ENCODE assay signal across 1 cellular context in genomic region chr7:73612598-73613269, GRCh38.
A peak's percentile ranks its signal among the peaks of the same experiment; 100 is the strongest.
TF ChIP-seq lines count a peak whose summit lies in the region.

No MANE protein-coding gene starts in this region.

TF ChIP-seq in HepG2, 621 proteins besides CTCF, POLR2A, EP300 and RAD21 (continued from another document and continues in another):
- peak; percentile 74 for TF ChIP-seq ZBTB2 (CRISPR knock-in tag; IDR thresholded peaks at IDR 0.05; ENCODE audit: low read depth)
- TF ChIP-seq REL (CRISPR knock-in tag; conservative IDR thresholded peaks at IDR 0.05), result no peak
- peak; percentile 45; the same call in 1 of the 2 replicates for TF ChIP-seq MNT (IDR thresholded peaks at IDR 0.05)
- no peak for TF ChIP-seq ZNF446 (CRISPR knock-in tag; IDR thresholded peaks at IDR 0.05)
- no peak for TF ChIP-seq ZNF737 (CRISPR knock-in tag; IDR thresholded peaks at IDR 0.05; ENCODE audit: borderline replicate concordance)
- peak; percentile 75 for TF ChIP-seq MED8 (CRISPR knock-in tag; IDR thresholded peaks at IDR 0.05; ENCODE audit: insufficient replicate concordance)
- peak; percentile 62; the same call in 1 of the 2 replicates for TF ChIP-seq ZNF280D (CRISPR knock-in tag; IDR thresholded peaks at IDR 0.05)
- TF ChIP-seq ZKSCAN5 (CRISPR knock-in tag; IDR thresholded peaks at IDR 0.05), result no peak
- TF ChIP-seq ZNF501 (CRISPR knock-in tag; IDR thresholded peaks at IDR 0.05), result no peak; the same call in 1 of the 2 replicates
- TF ChIP-seq DRAP1 (CRISPR knock-in tag; IDR thresholded peaks at IDR 0.05), result peak; percentile 71
- peak; percentile 58 for TF ChIP-seq SKI (IDR thresholded peaks at IDR 0.05; ENCODE audit: partially characterized antibody)
- peak; percentile 90 for TF ChIP-seq BORCS8-MEF2B (CRISPR knock-in tag; IDR thresholded peaks at IDR 0.05)
- no peak for TF ChIP-seq ZNF432 (CRISPR knock-in tag; IDR thresholded peaks at IDR 0.05; ENCODE audit: borderline replicate concordance)
- peak; percentile 85 for TF ChIP-seq TFDP2 (CRISPR knock-in tag; IDR thresholded peaks at IDR 0.05)
- TF ChIP-seq TEAD3 (CRISPR knock-in tag; optimal IDR thresholded peaks at IDR 0.05; ENCODE audit: borderline replicate concordance), result peak; percentile 61
- no peak for TF ChIP-seq SNAI1 (CRISPR knock-in tag; IDR thresholded peaks at IDR 0.05; ENCODE audit: borderline replicate concordance)
- no peak for TF ChIP-seq PRPF4 (IDR thresholded peaks at IDR 0.05; ENCODE audit: low read depth, low read length, poor library complexity, severe bottlenecking)
- no peak for TF ChIP-seq NFE2L1 (CRISPR knock-in tag; IDR thresholded peaks at IDR 0.05; ENCODE audit: borderline replicate concordance)
- peak; percentile 83 for TF ChIP-seq MAX (IDR thresholded peaks at IDR 0.05)
- peak; percentile 98 for TF ChIP-seq HDAC2 (CRISPR knock-in tag; IDR thresholded peaks at IDR 0.05)
- peak; percentile 78 for TF ChIP-seq ZBTB38 (CRISPR knock-in tag; IDR thresholded peaks at IDR 0.05)
- TF ChIP-seq MBD4 (IDR thresholded peaks at IDR 0.05; ENCODE audit: borderline replicate concordance, low read length), result no peak
- no peak for TF ChIP-seq ZNF672 (CRISPR knock-in tag; IDR thresholded peaks at IDR 0.05)
- peak; percentile 57; the same call in 1 of the 2 replicates for TF ChIP-seq CREB1 (IDR thresholded peaks at IDR 0.05)
- peak; percentile 76 for TF ChIP-seq CREB1 (CRISPR knock-in tag; IDR thresholded peaks at IDR 0.05)
- TF ChIP-seq SMARCE1 (IDR thresholded peaks at IDR 0.05; ENCODE audit: borderline replicate concordance), result no peak
- peak; percentile 70; the same call in 1 of the 2 replicates for TF ChIP-seq ZNF556 (CRISPR knock-in tag; IDR thresholded peaks at IDR 0.05; ENCODE audit: borderline replicate concordance)
- peak; percentile 61; the same call in 1 of the 2 replicates for TF ChIP-seq ZBTB7A (CRISPR knock-in tag; IDR thresholded peaks at IDR 0.05)
- TF ChIP-seq SOX6 (IDR thresholded peaks at IDR 0.05), result no peak
- TF ChIP-seq SOX6 (CRISPR knock-in tag; IDR thresholded peaks at IDR 0.05), result peak; percentile 100
- no peak for TF ChIP-seq NBN (conservative IDR thresholded peaks at IDR 0.05)
- no peak for TF ChIP-seq DMTF1 (CRISPR knock-in tag; IDR thresholded peaks at IDR 0.05)
- TF ChIP-seq ZNF879 (CRISPR knock-in tag; IDR thresholded peaks at IDR 0.05), result no peak
- no peak for TF ChIP-seq NFE2 (CRISPR knock-in tag; IDR thresholded peaks at IDR 0.05)
- TF ChIP-seq ZNF558 (CRISPR knock-in tag; IDR thresholded peaks at IDR 0.05; ENCODE audit: borderline replicate concordance), result no peak
- no peak for TF ChIP-seq MAF1 (CRISPR knock-in tag; IDR thresholded peaks at IDR 0.05; ENCODE audit: borderline replicate concordance)
- peak; percentile 95 for TF ChIP-seq PATZ1 (CRISPR knock-in tag; IDR thresholded peaks at IDR 0.05)
- TF ChIP-seq AFF4 (CRISPR knock-in tag; IDR thresholded peaks at IDR 0.05), result no peak
- TF ChIP-seq PAWR (CRISPR knock-in tag; IDR thresholded peaks at IDR 0.05; ENCODE audit: borderline replicate concordance), result no peak
- TF ChIP-seq ZMYM3 (CRISPR knock-in tag; IDR thresholded peaks at IDR 0.05), result peak; percentile 87
- peak; percentile 92 for TF ChIP-seq PRDM10 (CRISPR knock-in tag; IDR thresholded peaks at IDR 0.05; ENCODE audit: low read depth)
